In the genomic region with DNA sequence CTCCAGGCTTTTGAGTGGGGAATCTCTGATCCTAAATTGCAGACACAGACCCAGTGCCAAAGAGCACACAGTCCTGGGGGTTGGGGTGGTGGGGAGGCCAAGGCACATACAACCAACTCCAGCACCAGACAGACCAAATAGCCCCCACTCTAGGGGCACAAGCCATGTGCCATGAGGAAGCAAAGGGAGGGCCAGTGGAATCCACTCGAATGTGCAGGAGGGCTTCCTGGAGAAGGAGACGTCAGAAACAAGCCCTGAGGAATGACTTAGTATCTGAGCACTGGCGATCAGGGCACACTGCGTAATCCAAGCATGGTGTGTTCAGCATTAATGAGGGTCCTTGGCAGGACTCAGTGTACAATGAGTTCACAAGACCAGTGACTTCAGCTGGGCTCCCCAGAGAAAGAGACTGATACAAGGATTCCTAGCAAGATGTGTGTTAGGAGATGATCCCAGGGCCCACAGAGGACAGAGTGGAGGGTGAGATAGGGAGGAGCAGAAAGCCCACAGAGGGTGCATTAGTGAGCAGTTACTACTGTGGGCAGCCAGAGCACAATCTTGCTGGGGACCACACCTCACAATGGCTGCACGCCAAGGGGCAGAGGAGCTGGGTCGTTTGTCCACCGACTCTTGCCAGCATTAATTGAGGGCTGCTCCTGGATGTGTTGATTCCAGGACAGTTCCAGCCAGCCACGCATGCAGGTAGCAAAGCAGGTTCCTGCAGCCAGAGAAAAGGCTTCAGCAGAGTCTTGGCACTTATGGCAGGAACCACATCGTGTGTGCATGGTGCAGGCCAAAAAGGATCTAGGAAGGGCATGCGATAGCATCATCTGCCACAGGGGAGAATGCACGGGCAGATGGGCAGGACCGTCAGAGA, we compare ENCODE assay signal across 29 cellular contexts.
DNase-seq lines count a peak whose midpoint lies in the region; ATAC-seq, FAIRE-seq and TF ChIP-seq lines count a peak whose summit lies in the region.
"Had no signal": no experiment of that assay in that cellular context is flagged by ENCODE, and none has a peak within 500 bp of the region (broad histone marks: within the 10 kb centered on the region; RNA-seq: fewer than 3 reads in every experiment).

No MANE protein-coding gene starts in this region.

- no peak for ATAC-seq in GM19395 (IDR thresholded peaks at IDR 0.05; ENCODE audit: unreplicated experiment)
- ATAC-seq: activated naive CD4-positive, alpha-beta T cell treated with anti-CD3 and anti-CD28 coated beads, Interleukin-2, amount 50 U/mL, for 72 hours; left lung; natural killer cell; PC-3; stimulated activated naive CD8-positive, alpha-beta T cell treated with anti-CD3 and anti-CD28 coated beads, Interleukin-15, Interleukin-2, amounts not matched to agents 100 U/mL and 50 U/mL, for 24 hours had no signal

- peak; percentile 24 for DNase-seq in activated CD8-positive, alpha-beta memory T cell treated with anti-CD3 and anti-CD28 coated beads for 24 hours
- no peak for DNase-seq in activated CD8-positive, alpha-beta memory T cell treated with anti-CD3 and anti-CD28 coated beads, Interleukin-2, amount 50 U/mL, for 4 hours
- peak; percentile 24 for DNase-seq in ecto neural progenitor cell (ENCODE audit: low spot score)
- DNase-seq in mesenteric fat pad (ENCODE audit: low spot score), result peak; percentile 76
- DNase-seq in ureter (ENCODE audit: low spot score), result peak; percentile 18
- DNase-seq in activated T-cell treated with anti-CD3 and anti-CD28 coated beads, Interleukin-2, amount 50 U/mL, for 1 hour, result no peak
- no peak for DNase-seq in D721Med (ENCODE audit: insufficient read length, low spot score)
- DNase-seq: activated CD4-positive, alpha-beta T cell treated with anti-CD3 and anti-CD28 coated beads, Interleukin-2, amount 50 U/mL, for 4 hours; activated CD4-positive, CD25-positive, alpha-beta regulatory T cell; AML-193; amygdala; brain microvascular endothelial cell; CD4-positive, CD25-positive, alpha-beta regulatory T cell; left lung; midbrain; NCI-H1048; NCI-H1694 treated with DMSO at 0.1 percent for 48 hours; NCI-H524 treated with DMSO at 0.1 percent for 48 hours; PC-3; SK-N-SH; stimulated activated naive CD8-positive, alpha-beta T cell treated with anti-CD3 and anti-CD28 coated beads, Interleukin-15, Interleukin-2, amounts not matched to agents 100 U/mL and 50 U/mL, for 24 hours had no signal

- no peak for FAIRE-seq in D721Med (lab: Jason Lieb, UNC)
- FAIRE-seq: A204.1, GM18507, H1, TTC549, urothelium cell line had no signal

- TF ChIP-seq CTCF in D721Med (IDR thresholded peaks at IDR 0.05; ENCODE audit: insufficient read depth, missing control alignments), result no peak

Comparison
In these comparisons a context has a peak if more than half of its experiments do, and no peak if none do; other contexts are left out.
1. DNase-seq: peak in activated CD8-positive, alpha-beta memory T cell treated with anti-CD3 and anti-CD28 coated beads for 24 hours (single experiment), ecto neural progenitor cell (single experiment), mesenteric fat pad (single experiment) and ureter (single experiment); none in activated CD8-positive, alpha-beta memory T cell treated with anti-CD3 and anti-CD28 coated beads, Interleukin-2, amount 50 U/mL, for 4 hours (single experiment), activated T-cell treated with anti-CD3 and anti-CD28 coated beads, Interleukin-2, amount 50 U/mL, for 1 hour (single experiment) and D721Med (single experiment).